In genomic region chr10:13586676-13587355, GRCh38 we compare ENCODE assay signal across 1 cellular context.
A peak's percentile ranks its signal among the peaks of the same experiment; 100 is the strongest.
TF ChIP-seq lines count a peak whose summit lies in the region.

PRPF18 (plus strand) TSS chr10:13586965; CDS start chr10:13587087, 122 bp downstream.

TF ChIP-seq in HepG2, 621 proteins besides CTCF, POLR2A, EP300 and RAD21 (continued from another document and continues in another):
- TF ChIP-seq ZNF687 (CRISPR knock-in tag; IDR thresholded peaks at IDR 0.05), result peak; percentile 76
- TF ChIP-seq ZNF12 (CRISPR knock-in tag; IDR thresholded peaks at IDR 0.05), result no peak
- TF ChIP-seq ARID5B (CRISPR knock-in tag; IDR thresholded peaks at IDR 0.05), result peak; percentile 74
- peak; percentile 53; the same call in 1 of the 2 replicates for TF ChIP-seq TFDP2 (CRISPR knock-in tag; IDR thresholded peaks at IDR 0.05)
- TF ChIP-seq KAT2B (IDR thresholded peaks at IDR 0.05; ENCODE audit: borderline replicate concordance, low read depth, low read length), result no peak
- peak; percentile 88 for TF ChIP-seq SIN3A (IDR thresholded peaks at IDR 0.05; ENCODE audit: borderline replicate concordance, low read depth, low read length)
- peak; percentile 67; the same call in 1 of the 2 replicates for TF ChIP-seq MXD3 (CRISPR knock-in tag; IDR thresholded peaks at IDR 0.05)
- no peak for TF ChIP-seq ISX (CRISPR knock-in tag; conservative IDR thresholded peaks at IDR 0.05)
- no peak for TF ChIP-seq ZBTB39 (CRISPR knock-in tag; IDR thresholded peaks at IDR 0.05)
- peak; percentile 29; the same call in 1 of the 2 replicates for TF ChIP-seq MEF2D (CRISPR knock-in tag; IDR thresholded peaks at IDR 0.05)
- TF ChIP-seq EEA1 (CRISPR knock-in tag; IDR thresholded peaks at IDR 0.05; ENCODE audit: borderline replicate concordance), result no peak
- no peak for TF ChIP-seq ZNF557 (CRISPR knock-in tag; IDR thresholded peaks at IDR 0.05)
- no peak for TF ChIP-seq ETV6 (CRISPR knock-in tag; conservative IDR thresholded peaks at IDR 0.05)
- no peak for TF ChIP-seq NFKBIZ (CRISPR knock-in tag; IDR thresholded peaks at IDR 0.05)
- TF ChIP-seq NCOA5 (CRISPR knock-in tag; IDR thresholded peaks at IDR 0.05), result no peak
- TF ChIP-seq ZMAT5 (CRISPR knock-in tag; IDR thresholded peaks at IDR 0.05; ENCODE audit: borderline replicate concordance, low read depth), result no peak
- TF ChIP-seq CREM (IDR thresholded peaks at IDR 0.05), result peak; percentile 73
- no peak for TF ChIP-seq CREM (CRISPR knock-in tag; IDR thresholded peaks at IDR 0.05)
- no peak for TF ChIP-seq SOX6 (IDR thresholded peaks at IDR 0.05)
- TF ChIP-seq SOX6 (CRISPR knock-in tag; IDR thresholded peaks at IDR 0.05), result peak; percentile 70
- no peak for TF ChIP-seq PRPF4 (IDR thresholded peaks at IDR 0.05; ENCODE audit: low read depth, low read length, poor library complexity, severe bottlenecking)
- TF ChIP-seq DBP (CRISPR knock-in tag; IDR thresholded peaks at IDR 0.05; ENCODE audit: not compliant biosample characterization), result no peak
- no peak for TF ChIP-seq ZNF710 (CRISPR knock-in tag; IDR thresholded peaks at IDR 0.05; ENCODE audit: borderline replicate concordance)
- TF ChIP-seq TAF1 (CRISPR knock-in tag; IDR thresholded peaks at IDR 0.05), result peak; percentile 69
- no peak for TF ChIP-seq ZBTB42 (CRISPR knock-in tag; IDR thresholded peaks at IDR 0.05)
- no peak for TF ChIP-seq ELK4 (CRISPR knock-in tag; IDR thresholded peaks at IDR 0.05; ENCODE audit: borderline replicate concordance)
- peak; percentile 34; the same call in 1 of the 2 replicates for TF ChIP-seq ZNF580 (CRISPR knock-in tag; IDR thresholded peaks at IDR 0.05; ENCODE audit: borderline replicate concordance, low read depth)
- no peak for TF ChIP-seq CHD2 (IDR thresholded peaks at IDR 0.05; ENCODE audit: low read depth, low read length)
- 0 out of 2 replicates have a peak, but pooled peaks have one; percentile 19 for TF ChIP-seq ZNF230 (CRISPR knock-in tag; IDR thresholded peaks at IDR 0.05)
- TF ChIP-seq NCOA2 (CRISPR knock-in tag; IDR thresholded peaks at IDR 0.05), result peak; percentile 52; the same call in 1 of the 2 replicates
- no peak for TF ChIP-seq MED13 (CRISPR knock-in tag; IDR thresholded peaks at IDR 0.05)
- peak; percentile 57; the same call in 1 of the 2 replicates for TF ChIP-seq ZNF124 (CRISPR knock-in tag; IDR thresholded peaks at IDR 0.05)
- TF ChIP-seq BORCS8-MEF2B (CRISPR knock-in tag; IDR thresholded peaks at IDR 0.05), result no peak; the same call in 1 of the 2 replicates
- TF ChIP-seq ZNF556 (CRISPR knock-in tag; IDR thresholded peaks at IDR 0.05; ENCODE audit: borderline replicate concordance), result no peak; the same call in 1 of the 2 replicates
- peak; percentile 43; the same call in 1 of the 2 replicates for TF ChIP-seq AKAP8 (CRISPR knock-in tag; IDR thresholded peaks at IDR 0.05)
- TF ChIP-seq MTA1 (CRISPR knock-in tag; IDR thresholded peaks at IDR 0.05; ENCODE audit: borderline replicate concordance), result no peak
- peak; percentile 85 for TF ChIP-seq HOXA3 (CRISPR knock-in tag; IDR thresholded peaks at IDR 0.05)
- no peak for TF ChIP-seq ZBTB46 (CRISPR knock-in tag; IDR thresholded peaks at IDR 0.05; ENCODE audit: borderline replicate concordance)
- no peak for TF ChIP-seq CAMTA2 (CRISPR knock-in tag; IDR thresholded peaks at IDR 0.05; ENCODE audit: borderline replicate concordance)
- TF ChIP-seq ZSCAN5A (CRISPR knock-in tag; IDR thresholded peaks at IDR 0.05; ENCODE audit: borderline replicate concordance), result 0 out of 2 replicates have a peak, but pooled peaks have one; percentile 22
